ENCODE assay signal across 16 cellular contexts in genomic region chr1:114234408-114235119, GRCh38.
DNase-seq lines count a peak whose midpoint lies in the region; ATAC-seq lines count a peak whose summit lies in the region.
"Had no signal": no experiment of that assay in that cellular context is flagged by ENCODE, and none has a peak within 500 bp of the region (broad histone marks: within the 10 kb centered on the region; RNA-seq: fewer than 3 reads in every experiment).

No MANE protein-coding gene starts in this region.

- no peak overlapping the region for H3K27ac ChIP-seq in naive thymus-derived CD4-positive, alpha-beta T cell (ENCODE audit: low read depth, low read length)
- H3K27ac ChIP-seq: BLaER1, RWPE1 had no signal

- peak overlapping the region in 2 of 10 donors; percentile 1 to 51 for H3K4me3 Mint-ChIP-seq in naive thymus-derived CD4-positive, alpha-beta T cell
- H3K4me3 Mint-ChIP-seq: activated naive CD8-positive, alpha-beta T cell treated with anti-CD3 and anti-CD28 coated beads, Interleukin-2, amount 50 U/mL, for 24 hours had no signal

- DNase-seq in NOMO-1 treated with dmso at 0.1 percent for 144 hours (lab: John Stamatoyannopoulos, UW; ENCODE audit: unreplicated experiment) = peak; percentile 64
- peak in 3 of 9 donors; percentile 5 to 9 (median 7) for DNase-seq in naive thymus-derived CD4-positive, alpha-beta T cell
- DNase-seq in NCI-H1694 (lab: John Stamatoyannopoulos, UW) = no peak
- no peak for DNase-seq in DMS53 (lab: John Stamatoyannopoulos, UW)
- DNase-seq: activated naive CD8-positive, alpha-beta T cell treated with anti-CD3 and anti-CD28 coated beads, Interleukin-2, amount 50 U/mL, for 24 hours; HCEC 1CT; MG63; NCI-H226; stimulated activated CD4-positive, alpha-beta T cell treated with anti-CD3 and anti-CD28 coated beads, Interleukin-2, amount 100 ng/mL, for 48 hours; stimulated activated naive CD8-positive, alpha-beta T cell treated with anti-CD3 and anti-CD28 coated beads, Interleukin-15, Interleukin-2, amounts not matched to agents 100 U/mL and 50 U/mL, for 24 hours had no signal

- H3K36me3 Mint-ChIP-seq in naive thymus-derived CD4-positive, alpha-beta T cell = no peaks in the 10 kb centered on the region

- intact Hi-C loops in naive thymus-derived CD4-positive, alpha-beta T cell (cut with micrococcal nuclease) = no loop called here

- H3K4me1 Mint-ChIP-seq in naive thymus-derived CD4-positive, alpha-beta T cell = peaks cover 2 to 25% (median 12%) of the 10 kb centered on the region in 7 donors

- H3K36me3 ChIP-seq in naive thymus-derived CD4-positive, alpha-beta T cell (ENCODE audit: control insufficient read depth in 2 of 3, insufficient read depth in 3 of 3, low read length in 3 of 3) = no peaks in the 10 kb centered on the region
- H3K36me3 ChIP-seq: BLaER1, MG63 had no signal

- H3K27me3 ChIP-seq in naive thymus-derived CD4-positive, alpha-beta T cell (ENCODE audit: control insufficient read depth in 2 of 2, insufficient read depth in 2 of 2, low read length in 2 of 2) = no peaks in the 10 kb centered on the region
- H3K27me3 ChIP-seq: BLaER1 had no signal

- H3K9me3 ChIP-seq in naive thymus-derived CD4-positive, alpha-beta T cell (ENCODE audit: control insufficient read depth in 2 of 3, low read length in 3 of 3) = peaks cover 0 to under 1% (median 0%) of the 10 kb centered on the region in 3 experiments
- H3K9me3 ChIP-seq: BLaER1, MG63 had no signal

- peaks cover 0 to 9% (median 5%) of the 10 kb centered on the region in 5 donors for H3K27me3 Mint-ChIP-seq in naive thymus-derived CD4-positive, alpha-beta T cell
- H3K27me3 Mint-ChIP-seq: activated naive CD8-positive, alpha-beta T cell treated with anti-CD3 and anti-CD28 coated beads, Interleukin-2, amount 50 U/mL, for 24 hours had no signal

- no peaks in the 10 kb centered on the region for H3K4me1 ChIP-seq in naive thymus-derived CD4-positive, alpha-beta T cell (ENCODE audit: control insufficient read depth in 2 of 2, insufficient read depth in 2 of 2, low read length in 2 of 2)

- CTCF ChIA-PET in naive thymus-derived CD4-positive, alpha-beta T cell (lab: Charles Lee) = no interaction called here

- POLR2A ChIA-PET in naive thymus-derived CD4-positive, alpha-beta T cell (lab: Charles Lee) = interaction anchor here (0.7 kb wide), 1 partner anchor 17 kb away, joined by 3 read pairs; no protein-coding TSS in a partner anchor

- peak; percentile 81 for ATAC-seq in GM18498 (IDR thresholded peaks at IDR 0.05; ENCODE audit: unreplicated experiment)
- peak; percentile 67 for ATAC-seq in HG02852 (IDR thresholded peaks at IDR 0.05; ENCODE audit: unreplicated experiment)
- ATAC-seq in naive thymus-derived CD4-positive, alpha-beta T cell = peak; percentile 59
- ATAC-seq in GM21619 (IDR thresholded peaks at IDR 0.05; ENCODE audit: unreplicated experiment) = no peak
- ATAC-seq in HG02623 (IDR thresholded peaks at IDR 0.05; ENCODE audit: unreplicated experiment) = no peak
- ATAC-seq: activated naive CD8-positive, alpha-beta T cell treated with anti-CD3 and anti-CD28 coated beads, Interleukin-2, amount 50 U/mL, for 24 hours; stimulated activated naive CD8-positive, alpha-beta T cell treated with anti-CD3 and anti-CD28 coated beads, Interleukin-15, Interleukin-2, amounts not matched to agents 100 U/mL and 50 U/mL, for 24 hours had no signal

- no peak overlapping the region for H3K4me3 ChIP-seq in naive thymus-derived CD4-positive, alpha-beta T cell (ENCODE audit: low read length)
- H3K4me3 ChIP-seq: BLaER1, MG63 had no signal

- peak overlapping the region in 1 of 9 donors; percentile 2 for H3K27ac Mint-ChIP-seq in naive thymus-derived CD4-positive, alpha-beta T cell
- H3K27ac Mint-ChIP-seq: activated naive CD8-positive, alpha-beta T cell treated with anti-CD3 and anti-CD28 coated beads, Interleukin-2, amount 50 U/mL, for 24 hours had no signal

- no peaks in the 10 kb centered on the region for H3K9me3 Mint-ChIP-seq in naive thymus-derived CD4-positive, alpha-beta T cell
- H3K9me3 Mint-ChIP-seq: activated naive CD8-positive, alpha-beta T cell treated with anti-CD3 and anti-CD28 coated beads, Interleukin-2, amount 50 U/mL, for 24 hours had no signal

Comparison
In these comparisons a context has a peak if more than half of its experiments do, and no peak if none do; other contexts are left out.
1. ATAC-seq: peak in GM18498 (single experiment), HG02852 (single experiment) and naive thymus-derived CD4-positive, alpha-beta T cell (single experiment); none in GM21619 (single experiment) and HG02623 (single experiment).